In genomic region chr1:1359668-1360468, GRCh38 we compare ENCODE assay signal across 9 cellular contexts. TPM values are rescaled to one million over a fixed set of nuclear protein-coding genes. Genes with fewer than 3 reads are reported as not detected.
DNase-seq lines count a peak whose midpoint lies in the region; ATAC-seq, FAIRE-seq and TF ChIP-seq lines count a peak whose summit lies in the region.
"Had no signal": no experiment of that assay in that cellular context is flagged by ENCODE, and none has a peak within 500 bp of the region (broad histone marks: within the 10 kb centered on the region; RNA-seq: fewer than 3 reads in every experiment).

No MANE protein-coding gene starts in this region.

- intact Hi-C loops in body of pancreas (cut with DNase I), result no loop called here
- intact Hi-C loops in kidney (cut with DNase I), result no loop called here

- CTCF ChIA-PET in HEK293 (lab: Yijun Ruan, JAX), result interaction anchor here (0.5 kb wide), 1 partner anchor 8 kb away, joined by 3 read pairs; no protein-coding TSS in a partner anchor

- no peak for TF ChIP-seq CTCF in HEK293 (tag by site-specific recombination; IDR thresholded peaks at IDR 0.05)
- no peak for TF ChIP-seq CTCF in body of pancreas (IDR thresholded peaks at IDR 0.05)
- no peak for TF ChIP-seq CTCF in kidney (IDR thresholded peaks at IDR 0.05; ENCODE audit: borderline replicate concordance, extremely low read depth, insufficient read depth)
- no peak for TF ChIP-seq CTCF in foreskin keratinocyte (conservative IDR thresholded peaks at IDR 0.05)

- no peaks in the 10 kb centered on the region for H3K9me3 ChIP-seq in HEK293 (ENCODE audit: control insufficient read depth, insufficient read depth, low read depth, low read length)
- H3K9me3 ChIP-seq in body of pancreas, result no peaks in the 10 kb centered on the region
- no peaks in the 10 kb centered on the region for H3K9me3 ChIP-seq in kidney (ENCODE audit: control insufficient read depth in 1 of 2, low read length in 2 of 2)

- no peak overlapping the region for H3K9ac ChIP-seq in kidney (ENCODE audit: low read length in 2 of 2)

- no peak for FAIRE-seq in kidney (lab: Jason Lieb, UNC)

- TF ChIP-seq POLR2A in body of pancreas (IDR thresholded peaks at IDR 0.05), result no peak

- H3K4me3 ChIP-seq in HEK293 (ENCODE audit: low read depth, low read length), result no peak overlapping the region
- no peak overlapping the region for H3K4me3 ChIP-seq in body of pancreas
- no peak overlapping the region for H3K4me3 ChIP-seq in kidney (ENCODE audit: low read length in 2 of 2)

- ATAC-seq in body of pancreas (peak; percentile 5), foreskin keratinocyte (no peak), GM18498 (IDR thresholded peaks at IDR 0.05; ENCODE audit: unreplicated experiment) (no peak), GM21529 (IDR thresholded peaks at IDR 0.05; ENCODE audit: unreplicated experiment) (no peak)

- POLR2A ChIA-PET in HEK293 (lab: Yijun Ruan, JAX), result no interaction called here

- H3K4me1 ChIP-seq in HEK293 (ENCODE audit: control insufficient read depth, insufficient read depth, low read length) (no peaks in the 10 kb centered on the region), body of pancreas (peaks cover 1% of the 10 kb centered on the region), kidney (ENCODE audit: control insufficient read depth in 1 of 2, insufficient read depth in 1 of 2, low read depth in 1 of 2, low read length in 2 of 2) (peaks cover 0 to 21% of the 10 kb centered on the region in 2 donors), foreskin keratinocyte (peaks cover 9% of the 10 kb centered on the region)

- DNase-seq in body of pancreas (peak in 1 of 4 donors; percentile 16), kidney (peak; percentile 81), stromal cell of bone marrow (ENCODE audit: low read depth) (peak; percentile 75), foreskin keratinocyte (no peak), SHP77 (lab: John Stamatoyannopoulos, UW) (no peak)
- DNase-seq: NCI-H1092 treated with DMSO at 0.1 percent for 48 hours had no signal

- H3K27ac ChIP-seq in HEK293 (ENCODE audit: extremely low read depth, low read depth, low read length) (no peak overlapping the region), body of pancreas (peak overlapping the region in 2 of 4 donors; percentile 21 to 34), kidney (ENCODE audit: low read depth in 2 of 2, low read length in 2 of 2) (peak overlapping the region; percentile 23 to 32), foreskin keratinocyte (no peak overlapping the region)

- no peaks in the 10 kb centered on the region for H3K36me3 ChIP-seq in HEK293 (ENCODE audit: control insufficient read depth in 2 of 2, insufficient read depth in 1 of 2, low read length in 2 of 2)
- H3K36me3 ChIP-seq in body of pancreas (replicated peaks in 1 of 2; ENCODE audit: insufficient read depth in 1 of 2, low read depth in 2 of 2), result no peaks in the 10 kb centered on the region
- H3K36me3 ChIP-seq in kidney (ENCODE audit: control insufficient read depth in 1 of 2, insufficient read depth in 2 of 2, low read length in 2 of 2), result no peaks in the 10 kb centered on the region

- H3K27me3 ChIP-seq in body of pancreas (peaks cover 0 to 6% of the 10 kb centered on the region in 2 donors), foreskin keratinocyte (peaks cover 3% of the 10 kb centered on the region)

- 43 to 64% methylated on average over 14 to 28 of the region's 28 CpGs for WGBS in body of pancreas, 2 donors

TF ChIP-seq in HEK293, 187 proteins besides CTCF, POLR2A, EP300 and RAD21:
- TF ChIP-seq FEZF1 (tag by site-specific recombination; IDR thresholded peaks at IDR 0.05) (no peak), ZNF48 (tag by site-specific recombination; IDR thresholded peaks at IDR 0.05) (no peak), ZNF169 (tag by site-specific recombination; IDR thresholded peaks at IDR 0.05) (no peak), ZNF140 (tag by site-specific recombination; IDR thresholded peaks at IDR 0.05) (no peak), ZNF394 (tag by site-specific recombination; IDR thresholded peaks at IDR 0.05; ENCODE audit: borderline replicate concordance) (no peak), ZNF670 (tag by site-specific recombination; IDR thresholded peaks at IDR 0.05; ENCODE audit: low read depth) (no peak), ZNF133 (tag by site-specific recombination; IDR thresholded peaks at IDR 0.05) (no peak), HOXA7 (CRISPR knock-in tag; IDR thresholded peaks at IDR 0.05; ENCODE audit: borderline replicate concordance) (no peak), ZFHX2 (tag by site-specific recombination; conservative IDR thresholded peaks at IDR 0.05) (peak; percentile 34; the same call in 1 of the 2 replicates), ZNF423 (tag by site-specific recombination; IDR thresholded peaks at IDR 0.05) (no peak), ZBTB44 (tag by site-specific recombination; IDR thresholded peaks at IDR 0.05) (no peak), EGR2 (tag by site-specific recombination; IDR thresholded peaks at IDR 0.05; ENCODE audit: low read depth) (peak; percentile 57)
- TF ChIP-seq, protein P1, sequence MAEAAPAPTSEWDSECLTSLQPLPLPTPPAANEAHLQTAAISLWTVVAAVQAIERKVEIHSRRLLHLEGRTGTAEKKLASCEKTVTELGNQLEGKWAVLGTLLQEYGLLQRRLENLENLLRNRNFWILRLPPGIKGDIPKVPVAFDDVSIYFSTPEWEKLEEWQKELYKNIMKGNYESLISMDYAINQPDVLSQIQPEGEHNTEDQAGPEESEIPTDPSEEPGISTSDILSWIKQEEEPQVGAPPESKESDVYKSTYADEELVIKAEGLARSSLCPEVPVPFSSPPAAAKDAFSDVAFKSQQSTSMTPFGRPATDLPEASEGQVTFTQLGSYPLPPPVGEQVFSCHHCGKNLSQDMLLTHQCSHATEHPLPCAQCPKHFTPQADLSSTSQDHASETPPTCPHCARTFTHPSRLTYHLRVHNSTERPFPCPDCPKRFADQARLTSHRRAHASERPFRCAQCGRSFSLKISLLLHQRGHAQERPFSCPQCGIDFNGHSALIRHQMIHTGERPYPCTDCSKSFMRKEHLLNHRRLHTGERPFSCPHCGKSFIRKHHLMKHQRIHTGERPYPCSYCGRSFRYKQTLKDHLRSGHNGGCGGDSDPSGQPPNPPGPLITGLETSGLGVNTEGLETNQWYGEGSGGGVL (tag by site-specific recombination; IDR thresholded peaks at IDR 0.05), result 0 out of 2 replicates have a peak, but pooled peaks have one; percentile 13

RNA-seq across cellular contexts. Expression of gene MXRA8, which starts 1.5 kb away (rescaled TPM):
- total RNA-seq in body of pancreas (10 to 100 TPM; 23.3 to 48.5 TPM), kidney (26.0 TPM), foreskin keratinocyte (0.32 and 0.37 TPM in 2 replicates)
- polyA plus RNA-seq in kidney (ENCODE audit: insufficient read depth, low read depth, low replicate concordance) (64.7 TPM), foreskin keratinocyte (0.36 and 0.42 TPM in 2 replicates)

RNA-seq across cellular contexts. Expression of gene DVL1, which starts 10.7 kb away (rescaled TPM):
- total RNA-seq in body of pancreas (10 to 100 TPM; 58.1 to 84.4 TPM), kidney (55.0 TPM), foreskin keratinocyte (113 and 128 TPM in 2 replicates)
- polyA plus RNA-seq in kidney (ENCODE audit: insufficient read depth, low read depth, low replicate concordance) (32.5 TPM), foreskin keratinocyte (79.0 and 92.8 TPM in 2 replicates)

RNA-seq across cellular contexts. Expression of gene AURKAIP1, which starts 15.1 kb away (rescaled TPM):
- total RNA-seq in body of pancreas, result 10 to 100 TPM; 79.4 to 93.7 TPM
- total RNA-seq in kidney, result 111 TPM
- 359 TPM for polyA plus RNA-seq in kidney (ENCODE audit: insufficient read depth, low read depth, low replicate concordance)
- total RNA-seq in foreskin keratinocyte, result 136 and 158 TPM in 2 replicates
- 256 and 267 TPM in 2 replicates for polyA plus RNA-seq in foreskin keratinocyte

RNA-seq across cellular contexts. Expression of gene TAS1R3, which starts 28.8 kb away (rescaled TPM):
- total RNA-seq in body of pancreas, result under 1 TPM in 1 of 2 donors, not detected in 1; 0.26 TPM
- 1.3 TPM for total RNA-seq in kidney
- 0.15 TPM for polyA plus RNA-seq in kidney (ENCODE audit: insufficient read depth, low read depth, low replicate concordance)
- 0.04 and 0.10 TPM in 2 replicates for total RNA-seq in foreskin keratinocyte
- 0.03 TPM in 2 replicates for polyA plus RNA-seq in foreskin keratinocyte

RNA-seq across cellular contexts. Expression of gene CPTP, which starts 35.3 kb away (rescaled TPM):
- total RNA-seq in body of pancreas (10 to 100 TPM; 15.6 to 33.0 TPM), kidney (21.9 TPM), foreskin keratinocyte (26.6 and 28.3 TPM in 2 replicates)
- polyA plus RNA-seq in kidney (ENCODE audit: insufficient read depth, low read depth, low replicate concordance) (51.5 TPM), foreskin keratinocyte (33.7 and 35.8 TPM in 2 replicates)

Comparison
In these comparisons a context has a peak if more than half of its experiments do, and no peak if none do; other contexts are left out.
1. H3K27ac ChIP-seq: peak in kidney (2 of 2); none in HEK293 (single experiment) and foreskin keratinocyte (single experiment).
2. DNase-seq: peak in kidney (single experiment) and stromal cell of bone marrow (single experiment); none in foreskin keratinocyte (0 of 2) and SHP77 (0 of 2).
3. RNA of gene MXRA8, which starts 1.5 kb away (total RNA-seq): 23.3 to 48.5 TPM in body of pancreas and 26.0 TPM in kidney (single experiment); 0.32 to 0.37 TPM in foreskin keratinocyte; every median in the first group is over 10 times any median in the second.